1 cellular context compared by ENCODE assay signal in the genomic region with DNA sequence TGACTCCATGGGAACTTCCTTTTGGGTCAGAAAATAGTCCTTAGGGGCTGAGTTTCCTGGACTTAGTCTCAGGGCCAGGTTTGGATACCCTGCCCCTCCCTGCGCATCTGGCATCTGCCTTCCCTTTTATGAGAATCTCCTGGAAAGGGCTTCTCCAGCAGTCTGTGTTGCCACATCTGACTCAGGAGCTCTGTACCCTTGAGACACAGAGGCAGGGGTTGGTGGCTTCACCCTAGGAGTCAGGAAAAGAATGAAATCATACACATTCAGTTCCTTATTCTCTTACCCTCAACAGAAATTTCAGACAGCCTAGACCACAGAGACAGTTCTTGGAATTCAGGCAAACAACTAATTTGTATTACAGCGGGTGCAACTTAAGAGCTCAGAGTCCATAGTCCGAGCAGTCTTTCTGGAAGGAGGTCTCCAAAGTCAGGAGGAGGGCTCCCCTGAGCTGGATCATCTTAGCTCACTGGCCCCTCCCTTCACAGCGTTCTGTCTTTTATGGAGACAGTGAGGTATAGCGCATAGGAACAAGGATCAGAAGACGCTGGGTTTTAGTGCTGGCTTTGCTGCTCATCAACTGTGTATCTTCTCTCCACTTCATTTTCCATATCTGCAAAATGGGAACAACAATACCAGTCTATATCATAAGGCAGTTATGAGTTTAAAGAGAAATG.
TF ChIP-seq lines count a peak whose summit lies in the region.

No MANE protein-coding gene starts in this region.

TF ChIP-seq in H1, 55 proteins besides CTCF, POLR2A, EP300 and RAD21 (continued from another document):
- TF ChIP-seq, protein P1, sequence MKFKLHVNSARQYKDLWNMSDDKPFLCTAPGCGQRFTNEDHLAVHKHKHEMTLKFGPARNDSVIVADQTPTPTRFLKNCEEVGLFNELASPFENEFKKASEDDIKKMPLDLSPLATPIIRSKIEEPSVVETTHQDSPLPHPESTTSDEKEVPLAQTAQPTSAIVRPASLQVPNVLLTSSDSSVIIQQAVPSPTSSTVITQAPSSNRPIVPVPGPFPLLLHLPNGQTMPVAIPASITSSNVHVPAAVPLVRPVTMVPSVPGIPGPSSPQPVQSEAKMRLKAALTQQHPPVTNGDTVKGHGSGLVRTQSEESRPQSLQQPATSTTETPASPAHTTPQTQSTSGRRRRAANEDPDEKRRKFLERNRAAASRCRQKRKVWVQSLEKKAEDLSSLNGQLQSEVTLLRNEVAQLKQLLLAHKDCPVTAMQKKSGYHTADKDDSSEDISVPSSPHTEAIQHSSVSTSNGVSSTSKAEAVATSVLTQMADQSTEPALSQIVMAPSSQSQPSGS (IDR thresholded peaks at IDR 0.05; ENCODE audit: low read length), result no peak
